In the genomic region with DNA sequence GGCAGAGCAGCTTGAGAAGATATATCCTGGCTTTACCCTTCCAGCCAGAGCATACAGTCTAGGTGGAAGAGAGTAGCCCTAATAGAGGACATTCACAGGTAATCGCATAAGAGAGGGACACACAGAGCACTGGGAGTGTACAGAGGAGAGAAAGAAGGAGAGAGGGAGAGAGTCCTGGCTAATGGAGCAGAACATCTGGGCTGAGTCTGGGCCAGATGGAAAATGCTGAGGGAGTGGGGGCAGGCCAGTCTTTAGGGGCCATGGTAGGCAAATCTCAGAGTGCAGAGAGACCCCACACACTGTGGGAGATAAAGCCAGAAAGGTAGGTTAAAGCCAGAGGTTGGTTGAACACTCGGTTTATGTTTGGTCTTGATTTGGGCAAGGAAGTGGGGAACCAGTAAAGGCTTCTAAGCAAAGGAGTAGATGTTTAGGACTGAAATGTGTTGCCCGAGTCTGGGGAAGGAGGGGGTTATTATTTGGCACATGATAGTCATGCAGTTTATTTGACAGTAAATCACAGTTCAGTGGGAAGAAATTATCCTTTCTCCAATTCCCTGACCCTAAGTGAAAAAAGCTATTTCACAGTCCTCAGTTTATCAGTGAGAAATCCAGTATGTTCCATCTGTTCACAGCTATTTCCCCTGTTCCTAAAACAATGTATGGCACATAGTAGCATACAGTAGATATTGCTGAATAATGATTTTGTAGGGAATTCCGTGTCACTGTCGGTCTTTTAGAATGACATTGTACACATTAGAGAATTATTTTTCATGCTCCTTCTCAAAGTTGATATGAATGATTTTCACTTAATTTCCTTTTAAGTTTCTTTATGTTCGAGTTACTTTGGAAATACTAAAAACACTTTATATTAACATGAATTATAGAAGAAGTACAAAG, we compare ENCODE assay signal across 11 cellular contexts. TPM values are rescaled to one million over a fixed set of nuclear protein-coding genes. Genes with fewer than 3 reads are reported as not detected.
DNase-seq lines count a peak whose midpoint lies in the region; ATAC-seq, FAIRE-seq and TF ChIP-seq lines count a peak whose summit lies in the region.
"Had no signal": no experiment of that assay in that cellular context is flagged by ENCODE, and none has a peak within 500 bp of the region (broad histone marks: within the 10 kb centered on the region; RNA-seq: fewer than 3 reads in every experiment).

No MANE protein-coding gene starts in this region.

- H3K27ac ChIP-seq in SK-N-SH (ENCODE audit: low read depth in 2 of 2, low read length in 1 of 2) = peak overlapping the region; percentile 68 to 89
- peak overlapping the region; percentile 43 to 100 (median 97) for H3K27ac ChIP-seq in dorsolateral prefrontal cortex
- H3K27ac ChIP-seq in thoracic aorta = peak overlapping the region; percentile 14 to 43
- H3K27ac ChIP-seq: 22Rv1, KMS-11 had no signal

- H3K9me2 ChIP-seq in SK-N-SH = no peaks in the 10 kb centered on the region

- 96% methylated on average over 6 of the region's 6 CpGs for WGBS in SK-N-SH (ENCODE audit: low lambda C conversion rate)

- CTCF ChIA-PET in SK-N-SH (lab: Yijun Ruan, JAX) = interaction anchor here (0.7 to 1.2 kb wide), 4 partner anchors 16 to 52 kb away, joined by 3 to 7 read pairs (median 3); no protein-coding TSS in a partner anchor

- H3K4me3 ChIP-seq in SK-N-SH (ENCODE audit: low read depth in 2 of 2, low read length in 1 of 2) = no peak overlapping the region
- peak overlapping the region in 31 of 59 donors; percentile 2 to 43 (median 21) for H3K4me3 ChIP-seq in dorsolateral prefrontal cortex
- H3K4me3 ChIP-seq in mucosa of stomach (ENCODE audit: low read length) = no peak overlapping the region
- no peak overlapping the region for H3K4me3 ChIP-seq in thoracic aorta
- H3K4me3 ChIP-seq: mucosa of descending colon had no signal

- peaks cover 13 to 46% of the 10 kb centered on the region in 2 experiments for H3K4me1 ChIP-seq in SK-N-SH (ENCODE audit: control insufficient read depth in 1 of 2, insufficient read depth in 2 of 2, low read depth in 1 of 2, low read length in 1 of 2)
- H3K4me1 ChIP-seq in mucosa of stomach (ENCODE audit: control insufficient read depth, insufficient read depth, low read length) = no peaks in the 10 kb centered on the region
- peaks cover 16 to 46% of the 10 kb centered on the region in 2 donors for H3K4me1 ChIP-seq in thoracic aorta (ENCODE audit: control insufficient read depth in 1 of 2, low read depth in 2 of 2)

- POLR2A ChIA-PET in SK-N-SH (lab: Yijun Ruan, JAX) = no interaction called here

- no peak overlapping the region for H3K9ac ChIP-seq in SK-N-SH
- peak overlapping the region; percentile 16 for H3K9ac ChIP-seq in mucosa of stomach (ENCODE audit: low read length)
- H3K9ac ChIP-seq: KMS-11 had no signal

- no peak for TF ChIP-seq EP300 in SK-N-SH (IDR thresholded peaks at IDR 0.05; ENCODE audit: borderline replicate concordance in 1 of 2, low read depth in 1 of 2, low read length in 1 of 2)

- no peaks in the 10 kb centered on the region for H3K79me2 ChIP-seq in SK-N-SH (ENCODE audit: insufficient read depth)

- TF ChIP-seq RAD21 in SK-N-SH (IDR thresholded peaks at IDR 0.05; ENCODE audit: low read length) = no peak

- DNase-seq in SK-N-SH = no peak
- DNase-seq in dorsolateral prefrontal cortex = no peak
- no peak for DNase-seq in thoracic aorta (ENCODE audit: low spot score)
- DNase-seq in HTR-8/SVneo (ENCODE audit: insufficient read length, low spot score) = no peak
- no peak for DNase-seq in NCI-H1105 treated with DMSO at 0.1 percent for 48 hours (lab: John Stamatoyannopoulos, UW)
- DNase-seq in activated T-cell treated with anti-CD3 and anti-CD28 coated beads for 4 hours = no peak

- H3F3A ChIP-seq in SK-N-SH (replicated peaks; ENCODE audit: insufficient read depth) = peaks cover 35% of the 10 kb centered on the region

- FAIRE-seq in HTR-8/SVneo (lab: Jason Lieb, UNC) = no peak

- TF ChIP-seq CTCF in SK-N-SH (IDR thresholded peaks at IDR 0.05) (no peak), dorsolateral prefrontal cortex (IDR thresholded peaks at IDR 0.05 in 54 of 56, conservative IDR thresholded peaks at IDR 0.05 in 2 of 56; ENCODE audit: low read depth in 1 of 56, partially characterized antibody in 56 of 56) (no peak), thoracic aorta (IDR thresholded peaks at IDR 0.05) (no peak)

- ATAC-seq in SK-N-SH treated with all-trans-retinoic acid at 6 μM for 48 hours = no peak
- no peak for ATAC-seq in thoracic aorta (ENCODE audit: insufficient number of reproducible peaks, low FRiP score, low read depth)

- H3K4me2 ChIP-seq in SK-N-SH = no peak overlapping the region
- H3K4me2 ChIP-seq: KMS-11 had no signal

- intact Hi-C loops in dorsolateral prefrontal cortex (cut with DNase I) = loop anchor here (1.0 to 2.0 kb wide), 2 partner anchors 54 to 55 kb away; a partner anchor contains a TSS

- H3K36me3 ChIP-seq in SK-N-SH (replicated peaks in 1 of 2; ENCODE audit: control insufficient read depth in 1 of 2, insufficient read depth in 2 of 2, low read length in 1 of 2) (peaks cover 0 to 4% of the 10 kb centered on the region in 2 experiments), mucosa of stomach (ENCODE audit: control insufficient read depth, insufficient read depth, low read length) (no peaks in the 10 kb centered on the region), thoracic aorta (no peaks in the 10 kb centered on the region)

- H3K9me3 ChIP-seq in SK-N-SH = no peaks in the 10 kb centered on the region
- H3K9me3 ChIP-seq in mucosa of stomach (ENCODE audit: control insufficient read depth, low read length) = no peaks in the 10 kb centered on the region
- H3K9me3 ChIP-seq in thoracic aorta = no peaks in the 10 kb centered on the region
- H3K9me3 ChIP-seq: mucosa of descending colon had no signal

- no peaks in the 10 kb centered on the region for H3K27me3 ChIP-seq in SK-N-SH (ENCODE audit: insufficient read depth)
- H3K27me3 ChIP-seq in dorsolateral prefrontal cortex = no peaks in the 10 kb centered on the region
- no peaks in the 10 kb centered on the region for H3K27me3 ChIP-seq in mucosa of stomach (ENCODE audit: control insufficient read depth, insufficient read depth, low read length)
- no peaks in the 10 kb centered on the region for H3K27me3 ChIP-seq in thoracic aorta (replicated peaks; ENCODE audit: insufficient read depth)

- no peaks in the 10 kb centered on the region for H4K20me1 ChIP-seq in SK-N-SH (ENCODE audit: insufficient read depth)

- no peak overlapping the region for H2AFZ ChIP-seq in SK-N-SH (ENCODE audit: low read depth)

TF ChIP-seq in SK-N-SH, 30 proteins besides CTCF, POLR2A, EP300 and RAD21 (continues in another document):
- TF ChIP-seq RFX5 (IDR thresholded peaks at IDR 0.05; ENCODE audit: low read length) (no peak), TCF12 (IDR thresholded peaks at IDR 0.05) (no peak), CHD2 (IDR thresholded peaks at IDR 0.05; ENCODE audit: low read length, partially characterized antibody) (no peak)
- TF ChIP-seq, protein P1, sequence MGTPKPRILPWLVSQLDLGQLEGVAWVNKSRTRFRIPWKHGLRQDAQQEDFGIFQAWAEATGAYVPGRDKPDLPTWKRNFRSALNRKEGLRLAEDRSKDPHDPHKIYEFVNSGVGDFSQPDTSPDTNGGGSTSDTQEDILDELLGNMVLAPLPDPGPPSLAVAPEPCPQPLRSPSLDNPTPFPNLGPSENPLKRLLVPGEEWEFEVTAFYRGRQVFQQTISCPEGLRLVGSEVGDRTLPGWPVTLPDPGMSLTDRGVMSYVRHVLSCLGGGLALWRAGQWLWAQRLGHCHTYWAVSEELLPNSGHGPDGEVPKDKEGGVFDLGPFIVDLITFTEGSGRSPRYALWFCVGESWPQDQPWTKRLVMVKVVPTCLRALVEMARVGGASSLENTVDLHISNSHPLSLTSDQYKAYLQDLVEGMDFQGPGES (IDR thresholded peaks at IDR 0.05; ENCODE audit: low read depth, low read length) = no peak
- TF ChIP-seq, protein P2, sequence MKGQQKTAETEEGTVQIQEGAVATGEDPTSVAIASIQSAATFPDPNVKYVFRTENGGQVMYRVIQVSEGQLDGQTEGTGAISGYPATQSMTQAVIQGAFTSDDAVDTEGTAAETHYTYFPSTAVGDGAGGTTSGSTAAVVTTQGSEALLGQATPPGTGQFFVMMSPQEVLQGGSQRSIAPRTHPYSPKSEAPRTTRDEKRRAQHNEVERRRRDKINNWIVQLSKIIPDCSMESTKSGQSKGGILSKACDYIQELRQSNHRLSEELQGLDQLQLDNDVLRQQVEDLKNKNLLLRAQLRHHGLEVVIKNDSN (IDR thresholded peaks at IDR 0.05; ENCODE audit: borderline replicate concordance, low read depth) = no peak

TF ChIP-seq in SK-N-SH treated with all-trans-retinoic acid at 6 μM for 48 hours, 23 proteins besides CTCF, POLR2A, EP300 and RAD21 (continues in another document):
- TF ChIP-seq CSDC2 (CRISPR knock-in tag; IDR thresholded peaks at IDR 0.05) (no peak), ISL1 (CRISPR knock-in tag; IDR thresholded peaks at IDR 0.05) (no peak), GLIS3 (CRISPR knock-in tag; IDR thresholded peaks at IDR 0.05) (no peak), PPARA (CRISPR knock-in tag; IDR thresholded peaks at IDR 0.05; ENCODE audit: borderline replicate concordance) (no peak)
- TF ChIP-seq, protein P3, sequence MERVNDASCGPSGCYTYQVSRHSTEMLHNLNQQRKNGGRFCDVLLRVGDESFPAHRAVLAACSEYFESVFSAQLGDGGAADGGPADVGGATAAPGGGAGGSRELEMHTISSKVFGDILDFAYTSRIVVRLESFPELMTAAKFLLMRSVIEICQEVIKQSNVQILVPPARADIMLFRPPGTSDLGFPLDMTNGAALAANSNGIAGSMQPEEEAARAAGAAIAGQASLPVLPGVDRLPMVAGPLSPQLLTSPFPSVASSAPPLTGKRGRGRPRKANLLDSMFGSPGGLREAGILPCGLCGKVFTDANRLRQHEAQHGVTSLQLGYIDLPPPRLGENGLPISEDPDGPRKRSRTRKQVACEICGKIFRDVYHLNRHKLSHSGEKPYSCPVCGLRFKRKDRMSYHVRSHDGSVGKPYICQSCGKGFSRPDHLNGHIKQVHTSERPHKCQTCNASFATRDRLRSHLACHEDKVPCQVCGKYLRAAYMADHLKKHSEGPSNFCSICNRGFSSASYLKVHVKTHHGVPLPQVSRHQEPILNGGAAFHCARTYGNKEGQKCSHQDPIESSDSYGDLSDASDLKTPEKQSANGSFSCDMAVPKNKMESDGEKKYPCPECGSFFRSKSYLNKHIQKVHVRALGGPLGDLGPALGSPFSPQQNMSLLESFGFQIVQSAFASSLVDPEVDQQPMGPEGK (CRISPR knock-in tag; IDR thresholded peaks at IDR 0.05; ENCODE audit: borderline replicate concordance) = no peak

RNA-seq across cellular contexts. Expression of a gene that starts 45.7 kb away (rescaled TPM):
- polyA plus RNA-seq in SK-N-SH (2012; rRNA removed) = 87.5 and 94.7 TPM in 2 replicates
- 107 and 129 TPM in 2 replicates for polyA plus RNA-seq in SK-N-SH (2012; cell fraction: cytosol; rRNA removed)
- polyA plus RNA-seq in SK-N-SH (2012; cell fraction: nucleus; rRNA removed) = 32.1 and 63.2 TPM in 2 replicates
- total RNA-seq in dorsolateral prefrontal cortex (10 to 100 TPM; 33.2 to 82.3 (median 62.6) TPM), thoracic aorta (10 to 100 TPM; 59.3 to 83.5 TPM)

RNA-seq across cellular contexts. Expression of a gene that starts 55.2 kb away (rescaled TPM):
- polyA plus RNA-seq in SK-N-SH (2012; rRNA removed) = 8.4 and 9.3 TPM in 2 replicates
- polyA plus RNA-seq in SK-N-SH (2012; cell fraction: cytosol; rRNA removed) = 9.5 and 9.8 TPM in 2 replicates
- 6.1 and 9.6 TPM in 2 replicates for polyA plus RNA-seq in SK-N-SH (2012; cell fraction: nucleus; rRNA removed)
- 100 to 1,000 TPM in 86 of 120 experiments, 10 to 100 TPM in 34; 55.2 to 497 (median 130) TPM for total RNA-seq in dorsolateral prefrontal cortex
- 10 to 100 TPM; 22.1 to 34.2 TPM for total RNA-seq in thoracic aorta

Comparison
In these comparisons a context has a peak if more than half of its experiments do, and no peak if none do; other contexts are left out.
1. H3K27ac ChIP-seq: peak in every context shown above with its lines; median percentile 97 in dorsolateral prefrontal cortex; 78 in SK-N-SH; 28 in thoracic aorta.
2. H3K4me3 ChIP-seq: peak in dorsolateral prefrontal cortex (31 of 59); none in SK-N-SH (0 of 2), mucosa of stomach (single experiment) and thoracic aorta (single experiment).